13 cellular contexts compared by ENCODE assay signal in the genomic region with DNA sequence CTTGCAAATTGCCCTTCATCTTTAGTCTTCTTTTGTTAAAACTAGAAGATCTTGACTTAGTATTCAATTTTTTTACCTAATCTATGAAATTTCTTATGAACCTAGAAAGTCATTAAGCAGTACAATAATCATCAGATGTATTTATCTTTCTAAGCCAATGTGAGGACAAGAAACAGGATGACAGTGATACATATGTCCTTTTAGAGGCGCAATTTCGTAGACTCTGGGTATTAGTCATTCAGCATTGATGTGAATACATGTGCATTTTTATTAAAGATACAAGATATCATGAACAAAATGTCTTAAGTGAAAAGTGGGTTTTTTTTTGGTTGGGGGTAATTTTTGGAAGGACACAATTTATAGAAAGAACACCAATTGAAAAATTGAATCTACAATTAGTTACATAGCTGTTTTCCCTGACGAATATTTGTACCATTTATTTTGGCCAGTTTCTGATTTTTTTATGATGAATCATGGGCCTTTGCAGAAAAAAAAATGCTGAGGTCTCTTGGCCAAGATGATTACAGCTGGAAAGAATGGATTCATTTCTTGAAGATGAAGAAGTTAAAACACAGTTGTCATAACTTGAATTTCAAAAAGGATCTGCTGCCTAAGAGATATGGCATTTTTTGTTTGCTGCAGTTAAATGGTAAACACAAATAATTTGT. TPM values are rescaled to one million over a fixed set of nuclear protein-coding genes. Genes with fewer than 3 reads are reported as not detected.
DNase-seq lines count a peak whose midpoint lies in the region; ATAC-seq and TF ChIP-seq lines count a peak whose summit lies in the region.
"Had no signal": no experiment of that assay in that cellular context is flagged by ENCODE, and none has a peak within 500 bp of the region (broad histone marks: within the 10 kb centered on the region; RNA-seq: fewer than 3 reads in every experiment).

No MANE protein-coding gene starts in this region.

- no peak for DNase-seq in Right ventricle myocardium superior
- no peak for DNase-seq in right atrium auricular region (ENCODE audit: low spot score)
- peak; percentile 61 for DNase-seq in astrocyte of the hippocampus (ENCODE audit: low read depth, low spot score)
- DNase-seq in iris pigment epithelial cell (ENCODE audit: low read depth): peak; percentile 82
- no peak for DNase-seq in stimulated activated naive CD4-positive, alpha-beta T cell treated with Interleukin-2 at 50 U/mL for 16 hours (lab: John Stamatoyannopoulos, UW)
- no peak for DNase-seq in activated CD4-positive, alpha-beta memory T cell treated with anti-CD3 and anti-CD28 coated beads, Interleukin-2, amount 10 ng/mL, durations not matched to agents 7 days and 5 days
- DNase-seq: activated naive CD4-positive, alpha-beta T cell; NCI-H2107; small intestine had no signal

- H3K4me3 Mint-ChIP-seq in activated CD4-positive, alpha-beta memory T cell treated with anti-CD3 and anti-CD28 coated beads, Interleukin-2, amount 10 ng/mL, durations not matched to agents 7 days and 5 days: no peak overlapping the region

- TF ChIP-seq CTCF in right atrium auricular region (IDR thresholded peaks at IDR 0.05): no peak

- H3K36me3 Mint-ChIP-seq in activated CD4-positive, alpha-beta memory T cell treated with anti-CD3 and anti-CD28 coated beads, Interleukin-2, amount 10 ng/mL, durations not matched to agents 7 days and 5 days (ENCODE audit: low read depth): no peaks in the 10 kb centered on the region

- CTCF ChIA-PET in activated CD4-positive, alpha-beta memory T cell treated with anti-CD3 and anti-CD28 coated beads, Interleukin-2, amount 10 ng/mL, durations not matched to agents 7 days and 5 days (lab: Charles Lee): no interaction called here

- H3K27me3 Mint-ChIP-seq in activated CD4-positive, alpha-beta memory T cell treated with anti-CD3 and anti-CD28 coated beads, Interleukin-2, amount 10 ng/mL, durations not matched to agents 7 days and 5 days: no peaks in the 10 kb centered on the region

- intact Hi-C loops in Right ventricle myocardium superior (cut with DNase I): no loop called here

- no peak overlapping the region for H3K4me3 ChIP-seq in right atrium auricular region
- H3K4me3 ChIP-seq: HAP-1 had no signal

- peak; percentile 53 for ATAC-seq in Right ventricle myocardium superior (ENCODE audit: poor library complexity)
- no peak for ATAC-seq in GM21360 (IDR thresholded peaks at IDR 0.05; ENCODE audit: unreplicated experiment)
- no peak for ATAC-seq in HG02981 (IDR thresholded peaks at IDR 0.05; ENCODE audit: unreplicated experiment)

- H3K27ac Mint-ChIP-seq in activated CD4-positive, alpha-beta memory T cell treated with anti-CD3 and anti-CD28 coated beads, Interleukin-2, amount 10 ng/mL, durations not matched to agents 7 days and 5 days: no peak overlapping the region

- H3K27ac ChIP-seq in right atrium auricular region: no peak overlapping the region

- H3K4me1 ChIP-seq in right atrium auricular region: peaks cover 0 to 10% of the 10 kb centered on the region in 2 donors
- H3K4me1 ChIP-seq: HAP-1 had no signal

- H3K9me3 ChIP-seq in right atrium auricular region: no peaks in the 10 kb centered on the region
- H3K9me3 ChIP-seq: HAP-1 had no signal

- H3K9me3 Mint-ChIP-seq in activated CD4-positive, alpha-beta memory T cell treated with anti-CD3 and anti-CD28 coated beads, Interleukin-2, amount 10 ng/mL, durations not matched to agents 7 days and 5 days: no peaks in the 10 kb centered on the region

- POLR2A ChIA-PET in activated CD4-positive, alpha-beta memory T cell treated with anti-CD3 and anti-CD28 coated beads, Interleukin-2, amount 10 ng/mL, durations not matched to agents 7 days and 5 days (lab: Charles Lee): no interaction called here

- no peaks in the 10 kb centered on the region for H3K4me1 Mint-ChIP-seq in activated CD4-positive, alpha-beta memory T cell treated with anti-CD3 and anti-CD28 coated beads, Interleukin-2, amount 10 ng/mL, durations not matched to agents 7 days and 5 days

- H3K36me3 ChIP-seq in right atrium auricular region: no peaks in the 10 kb centered on the region
- H3K36me3 ChIP-seq: HAP-1 had no signal

- H3K27me3 ChIP-seq in right atrium auricular region: no peaks in the 10 kb centered on the region

RNA-seq across cellular contexts. Expression of gene AGTR1, which starts 48.9 kb away (rescaled TPM):
- total RNA-seq in Right ventricle myocardium superior (1.9 TPM), right atrium auricular region (10 to 100 TPM; 22.6 to 35.2 TPM)
- not detected for total RNA-seq in activated CD4-positive, alpha-beta memory T cell treated with anti-CD3 and anti-CD28 coated beads, Interleukin-2, amount 10 ng/mL, durations not matched to agents 7 days and 5 days
- total RNA-seq: lung microvascular endothelial cell had no signal

Comparison
In these comparisons a context has a peak if more than half of its experiments do, and no peak if none do; other contexts are left out.
1. DNase-seq: peak in astrocyte of the hippocampus (single experiment) and iris pigment epithelial cell (single experiment); none in Right ventricle myocardium superior (single experiment), right atrium auricular region (single experiment), stimulated activated naive CD4-positive, alpha-beta T cell treated with Interleukin-2 at 50 U/mL for 16 hours (single experiment) and activated CD4-positive, alpha-beta memory T cell treated with anti-CD3 and anti-CD28 coated beads, Interleukin-2, amount 10 ng/mL, durations not matched to agents 7 days and 5 days (single experiment).